In genomic region chr11:72413914-72414628, GRCh38 we compare ENCODE assay signal across 1 cellular context.
TF ChIP-seq lines count a peak whose summit lies in the region.

No MANE protein-coding gene starts in this region.

TF ChIP-seq in SK-N-SH, 30 proteins besides CTCF, POLR2A, EP300 and RAD21 (continued from another document):
- TF ChIP-seq, protein P1, sequence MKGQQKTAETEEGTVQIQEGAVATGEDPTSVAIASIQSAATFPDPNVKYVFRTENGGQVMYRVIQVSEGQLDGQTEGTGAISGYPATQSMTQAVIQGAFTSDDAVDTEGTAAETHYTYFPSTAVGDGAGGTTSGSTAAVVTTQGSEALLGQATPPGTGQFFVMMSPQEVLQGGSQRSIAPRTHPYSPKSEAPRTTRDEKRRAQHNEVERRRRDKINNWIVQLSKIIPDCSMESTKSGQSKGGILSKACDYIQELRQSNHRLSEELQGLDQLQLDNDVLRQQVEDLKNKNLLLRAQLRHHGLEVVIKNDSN (IDR thresholded peaks at IDR 0.05; ENCODE audit: borderline replicate concordance, low read depth) = no peak
- 0 out of 2 replicates have a peak, but pooled peaks have one; percentile 54 for TF ChIP-seq POLR2AphosphoS5 (IDR thresholded peaks at IDR 0.05; ENCODE audit: low read depth, low read length)
- no peak for TF ChIP-seq GATA2 (CRISPR knock-in tag; IDR thresholded peaks at IDR 0.05)
- TF ChIP-seq EZH2phosphoT487 (IDR thresholded peaks at IDR 0.05; ENCODE audit: borderline replicate concordance, low read depth) = no peak
- TF ChIP-seq NRF1 (IDR thresholded peaks at IDR 0.05; ENCODE audit: low read depth, low read length) = no peak
- TF ChIP-seq, protein P2, sequence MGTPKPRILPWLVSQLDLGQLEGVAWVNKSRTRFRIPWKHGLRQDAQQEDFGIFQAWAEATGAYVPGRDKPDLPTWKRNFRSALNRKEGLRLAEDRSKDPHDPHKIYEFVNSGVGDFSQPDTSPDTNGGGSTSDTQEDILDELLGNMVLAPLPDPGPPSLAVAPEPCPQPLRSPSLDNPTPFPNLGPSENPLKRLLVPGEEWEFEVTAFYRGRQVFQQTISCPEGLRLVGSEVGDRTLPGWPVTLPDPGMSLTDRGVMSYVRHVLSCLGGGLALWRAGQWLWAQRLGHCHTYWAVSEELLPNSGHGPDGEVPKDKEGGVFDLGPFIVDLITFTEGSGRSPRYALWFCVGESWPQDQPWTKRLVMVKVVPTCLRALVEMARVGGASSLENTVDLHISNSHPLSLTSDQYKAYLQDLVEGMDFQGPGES (IDR thresholded peaks at IDR 0.05; ENCODE audit: low read depth, low read length) = no peak
- TF ChIP-seq SIN3A (IDR thresholded peaks at IDR 0.05; ENCODE audit: borderline replicate concordance, low read depth, low read length) = peak; percentile 34; the same call in 1 of the 2 replicates
- TF ChIP-seq FOXJ3 (CRISPR knock-in tag; IDR thresholded peaks at IDR 0.05) = no peak
- TF ChIP-seq GABPA (IDR thresholded peaks at IDR 0.05; ENCODE audit: low read depth) = no peak
- peak; percentile 50; the same call in 1 of the 2 replicates for TF ChIP-seq PBX3 (IDR thresholded peaks at IDR 0.05)
- no peak for TF ChIP-seq MEF2A (IDR thresholded peaks at IDR 0.05; ENCODE audit: borderline replicate concordance, low read depth)
- no peak for TF ChIP-seq JUND (IDR thresholded peaks at IDR 0.05)
- no peak for TF ChIP-seq RXRA (IDR thresholded peaks at IDR 0.05; ENCODE audit: borderline replicate concordance, low read depth)
- TF ChIP-seq YY1 (IDR thresholded peaks at IDR 0.05; ENCODE audit: low read depth) = no peak
- TF ChIP-seq SMC3 (IDR thresholded peaks at IDR 0.05; ENCODE audit: low read depth, low read length) = peak; percentile 94
- no peak for TF ChIP-seq FOXM1 (IDR thresholded peaks at IDR 0.05; ENCODE audit: low read depth)
- peak; percentile 76 for TF ChIP-seq RCOR1 (IDR thresholded peaks at IDR 0.05; ENCODE audit: low read length)
- no peak for TF ChIP-seq ZBTB33 (IDR thresholded peaks at IDR 0.05; ENCODE audit: borderline replicate concordance, low read depth)
- no peak for TF ChIP-seq ELF1 (IDR thresholded peaks at IDR 0.05)
- TF ChIP-seq, protein P3, sequence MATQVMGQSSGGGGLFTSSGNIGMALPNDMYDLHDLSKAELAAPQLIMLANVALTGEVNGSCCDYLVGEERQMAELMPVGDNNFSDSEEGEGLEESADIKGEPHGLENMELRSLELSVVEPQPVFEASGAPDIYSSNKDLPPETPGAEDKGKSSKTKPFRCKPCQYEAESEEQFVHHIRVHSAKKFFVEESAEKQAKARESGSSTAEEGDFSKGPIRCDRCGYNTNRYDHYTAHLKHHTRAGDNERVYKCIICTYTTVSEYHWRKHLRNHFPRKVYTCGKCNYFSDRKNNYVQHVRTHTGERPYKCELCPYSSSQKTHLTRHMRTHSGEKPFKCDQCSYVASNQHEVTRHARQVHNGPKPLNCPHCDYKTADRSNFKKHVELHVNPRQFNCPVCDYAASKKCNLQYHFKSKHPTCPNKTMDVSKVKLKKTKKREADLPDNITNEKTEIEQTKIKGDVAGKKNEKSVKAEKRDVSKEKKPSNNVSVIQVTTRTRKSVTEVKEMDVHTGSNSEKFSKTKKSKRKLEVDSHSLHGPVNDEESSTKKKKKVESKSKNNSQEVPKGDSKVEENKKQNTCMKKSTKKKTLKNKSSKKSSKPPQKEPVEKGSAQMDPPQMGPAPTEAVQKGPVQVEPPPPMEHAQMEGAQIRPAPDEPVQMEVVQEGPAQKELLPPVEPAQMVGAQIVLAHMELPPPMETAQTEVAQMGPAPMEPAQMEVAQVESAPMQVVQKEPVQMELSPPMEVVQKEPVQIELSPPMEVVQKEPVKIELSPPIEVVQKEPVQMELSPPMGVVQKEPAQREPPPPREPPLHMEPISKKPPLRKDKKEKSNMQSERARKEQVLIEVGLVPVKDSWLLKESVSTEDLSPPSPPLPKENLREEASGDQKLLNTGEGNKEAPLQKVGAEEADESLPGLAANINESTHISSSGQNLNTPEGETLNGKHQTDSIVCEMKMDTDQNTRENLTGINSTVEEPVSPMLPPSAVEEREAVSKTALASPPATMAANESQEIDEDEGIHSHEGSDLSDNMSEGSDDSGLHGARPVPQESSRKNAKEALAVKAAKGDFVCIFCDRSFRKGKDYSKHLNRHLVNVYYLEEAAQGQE (IDR thresholded peaks at IDR 0.05; ENCODE audit: low read depth, low read length) = no peak
- peak; percentile 64 for TF ChIP-seq CHD2 (IDR thresholded peaks at IDR 0.05; ENCODE audit: low read length, partially characterized antibody)
- TF ChIP-seq FOSL2 (IDR thresholded peaks at IDR 0.05; ENCODE audit: borderline replicate concordance, low read depth) = no peak
- peak; percentile 48 for TF ChIP-seq TCF12 (IDR thresholded peaks at IDR 0.05)
